In genomic region chr9:37903581-37903830, GRCh38 we compare ENCODE assay signal across 8 cellular contexts. TPM values are rescaled to one million over a fixed set of nuclear protein-coding genes. Genes with fewer than 3 reads are reported as not detected.
DNase-seq lines count a peak whose midpoint lies in the region; ATAC-seq and FAIRE-seq lines count a peak whose summit lies in the region.

No MANE protein-coding gene starts in this region.

- 0% methylated on average over 20 of the region's 20 CpGs for WGBS in ectodermal cell, 2 experiments

- peak; percentile 58 for DNase-seq in NK-92 treated with Interleukin-12 subunit alpha and Interleukin-12 subunit beta, amount 100 ng/mL, for 24 hours (lab: John Stamatoyannopoulos, UW)
- DNase-seq in NK-92 (lab: John Stamatoyannopoulos, UW; ENCODE audit: unreplicated experiment) (no peak), RCC 7860 (ENCODE audit: low spot score) (peak; percentile 25), SHP77 treated with DMSO at 0.1 percent for 48 hours (lab: John Stamatoyannopoulos, UW) (no peak), pons (ENCODE audit: low spot score) (no peak)

- peak; percentile 38 for ATAC-seq in HG02678 (IDR thresholded peaks at IDR 0.05; ENCODE audit: unreplicated experiment)

- H3K4me1 ChIP-seq in ectodermal cell (ENCODE audit: control insufficient read depth, insufficient read depth, low read length) (peaks cover 14% of the 10 kb centered on the region), muscle layer of duodenum (ENCODE audit: control insufficient read depth in 1 of 2, insufficient read depth in 2 of 2, low read length in 2 of 2) (peaks cover 0 to 22% of the 10 kb centered on the region in 2 donors)

- H3K27me3 ChIP-seq in ectodermal cell (ENCODE audit: control insufficient read depth, insufficient read depth, low read length, poor library complexity, severe bottlenecking) (peaks cover 11% of the 10 kb centered on the region), muscle layer of duodenum (ENCODE audit: low read depth, low read length) (no peaks in the 10 kb centered on the region)

- H3K27ac ChIP-seq in ectodermal cell (ENCODE audit: insufficient read depth, low read depth, low read length, poor library complexity, severe bottlenecking) = no peak overlapping the region
- peak overlapping the region; percentile 84 for H3K27ac ChIP-seq in muscle layer of duodenum (ENCODE audit: low read length)

- FAIRE-seq in RCC 7860 (lab: Jason Lieb, UNC) = no peak

- H3K36me3 ChIP-seq in ectodermal cell (ENCODE audit: control insufficient read depth, insufficient read depth, low read length) (no peaks in the 10 kb centered on the region), muscle layer of duodenum (ENCODE audit: control insufficient read depth in 1 of 2, insufficient read depth in 2 of 2, low read length in 2 of 2) (peaks cover 8 to 9% of the 10 kb centered on the region in 2 donors)

- H3K9me3 ChIP-seq in ectodermal cell (ENCODE audit: control insufficient read depth, low read length) (no peaks in the 10 kb centered on the region), muscle layer of duodenum (ENCODE audit: control insufficient read depth in 1 of 2, low read length in 2 of 2) (no peaks in the 10 kb centered on the region)

- H3K4me3 ChIP-seq in ectodermal cell (ENCODE audit: insufficient read depth, low read depth, low read length) = peak overlapping the region; percentile 65
- H3K4me3 ChIP-seq in muscle layer of duodenum (ENCODE audit: low read depth in 1 of 2, low read length in 2 of 2) = peak overlapping the region; percentile 89 to 97

RNA-seq across cellular contexts. Expression of gene SLC25A51, which starts 0.4 kb away (rescaled TPM):
- 19.3 TPM for polyA plus RNA-seq in ectodermal cell (2013, experiment 1 of 4)
- 17.3 TPM for polyA plus RNA-seq in ectodermal cell (2013, experiment 2 of 4)
- polyA plus RNA-seq in ectodermal cell (2013, experiment 3 of 4) = 14.6 TPM
- polyA plus RNA-seq in ectodermal cell (2013, experiment 4 of 4) = 13.8 TPM

Comparison
In these comparisons a context has a peak if more than half of its experiments do, and no peak if none do; other contexts are left out.
1. DNase-seq: peak in NK-92 treated with Interleukin-12 subunit alpha and Interleukin-12 subunit beta, amount 100 ng/mL, for 24 hours (single experiment) and RCC 7860 (single experiment); none in NK-92 (single experiment), SHP77 treated with DMSO at 0.1 percent for 48 hours (single experiment) and pons (single experiment).